In the genomic region with DNA sequence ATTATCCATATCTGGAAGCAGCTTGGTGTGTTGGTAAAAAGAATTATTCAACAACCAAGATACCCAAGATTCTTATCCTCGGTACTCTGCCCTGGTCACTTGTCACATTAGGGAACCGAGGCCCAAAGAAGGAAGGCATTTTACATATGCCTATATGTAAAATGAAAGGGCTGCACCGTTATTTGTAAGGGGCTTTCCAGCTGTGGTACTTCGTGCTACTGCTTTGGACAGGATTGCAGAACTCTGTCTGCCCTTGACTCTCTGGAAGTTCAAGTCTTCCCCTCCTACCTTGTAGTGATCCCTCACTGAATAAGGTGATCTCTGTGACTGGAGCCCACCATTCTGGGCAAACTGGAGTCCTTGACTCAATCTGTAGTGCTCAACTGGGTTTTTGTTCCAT, we compare ENCODE assay signal across 28 cellular contexts.
DNase-seq lines count a peak whose midpoint lies in the region; ATAC-seq lines count a peak whose summit lies in the region.
"Had no signal": no experiment of that assay in that cellular context is flagged by ENCODE, and none has a peak within 500 bp of the region (broad histone marks: within the 10 kb centered on the region; RNA-seq: fewer than 3 reads in every experiment).

No MANE protein-coding gene starts in this region.

- peak overlapping the region in 1 of 4 donors; percentile 71 for H3K4me3 Mint-ChIP-seq in IgD-negative memory B cell
- H3K4me3 Mint-ChIP-seq: CD8-positive, alpha-beta T cell had no signal

- no peaks in the 10 kb centered on the region for H3K36me3 Mint-ChIP-seq in IgD-negative memory B cell
- H3K36me3 Mint-ChIP-seq: CD8-positive, alpha-beta T cell had no signal

- ATAC-seq in GM18502 (IDR thresholded peaks at IDR 0.05; ENCODE audit: poor library complexity, unreplicated experiment) (peak; percentile 34), HG02885 (IDR thresholded peaks at IDR 0.05; ENCODE audit: poor library complexity, unreplicated experiment) (no peak)
- ATAC-seq: A549; CD8-positive, alpha-beta T cell; HCT116; Right ventricle myocardium inferior; SK-N-SH treated with all-trans-retinoic acid at 6 μM for 48 hours had no signal

- no peaks in the 10 kb centered on the region for H3K27me3 Mint-ChIP-seq in IgD-negative memory B cell

- no peaks in the 10 kb centered on the region for H3K9me3 Mint-ChIP-seq in IgD-negative memory B cell
- H3K9me3 Mint-ChIP-seq: CD8-positive, alpha-beta T cell had no signal

- H3K27ac Mint-ChIP-seq in IgD-negative memory B cell: peak overlapping the region; percentile 46 to 89 (median 86)
- H3K27ac Mint-ChIP-seq: CD8-positive, alpha-beta T cell had no signal

- H3K4me1 Mint-ChIP-seq in IgD-negative memory B cell: peaks cover 35 to 52% (median 47%) of the 10 kb centered on the region in 3 donors

- DNase-seq in ecto neural progenitor cell (ENCODE audit: low spot score) (peak; percentile 1), kidney tubule cell (ENCODE audit: low spot score) (no peak), AG08396 (ENCODE audit: low spot score) (no peak), NCI-H2196 (lab: John Stamatoyannopoulos, UW; ENCODE audit: unreplicated experiment) (no peak)
- DNase-seq: Caco-2; CD8-positive, alpha-beta T cell; DMS 273 treated with DMSO at 0.1 percent for 48 hours; DMS79; EL; GDM1; MV-4-11; NCI-H1105; NCI-H1436 treated with DMSO at 0.1 percent for 48 hours; NCI-H187 treated with DMSO at 0.1 percent for 48 hours; NCI-H2171 treated with DMSO at 0.1 percent for 48 hours; NCI-H446 treated with DMSO at 0.1 percent for 48 hours; NCI-H526; NCI-H82; NK-92 treated with Interleukin-12 subunit alpha and Interleukin-12 subunit beta, amount 100 ng/mL, for 24 hours; PC-9; SJCRH30 had no signal
